ENCODE assay signal across 1 cellular context in the genomic region with DNA sequence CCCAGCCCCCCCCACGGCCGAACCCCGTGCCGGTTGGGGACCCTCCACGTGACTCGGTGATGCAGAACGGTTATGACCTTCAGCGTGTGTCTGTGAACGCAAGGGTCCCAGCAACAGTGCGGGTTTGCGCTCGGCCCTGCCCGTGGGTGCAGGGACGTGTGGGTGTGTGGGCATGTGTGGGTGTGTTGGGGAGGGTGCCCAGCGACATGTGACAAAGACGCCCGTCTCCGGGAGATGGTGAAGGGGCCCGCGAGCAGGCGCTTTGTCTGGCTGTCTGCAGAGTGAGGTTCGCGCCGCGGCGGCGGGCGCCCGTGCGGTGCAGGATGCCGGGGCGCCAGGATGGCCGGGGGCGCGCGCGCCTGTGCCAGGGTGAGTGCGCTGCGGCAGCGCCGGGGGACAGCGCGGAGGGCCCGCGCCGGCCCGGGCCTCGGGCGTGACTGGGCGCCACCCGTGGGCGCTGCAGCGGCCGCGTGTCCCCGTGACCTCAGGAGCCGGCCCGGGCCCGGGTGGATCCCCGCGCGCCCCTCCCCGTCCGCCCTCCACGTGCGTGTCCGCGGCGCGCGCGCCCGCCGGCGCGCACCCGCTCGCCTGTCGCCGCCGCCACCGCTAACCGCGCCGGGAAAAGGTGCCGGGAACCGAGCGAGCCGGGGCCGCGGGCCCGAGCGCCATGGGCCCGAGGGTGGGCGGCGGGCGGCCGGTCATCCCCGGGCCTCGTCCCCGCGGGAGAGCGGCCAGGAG.
A peak's percentile ranks its signal among the peaks of the same experiment; 100 is the strongest.
TF ChIP-seq lines count a peak whose summit lies in the region.

LRFN4 (plus strand) TSS at position 569 of the 738 bp plus-strand sequence. CDS start 681 bp downstream, outside the sequence.

TF ChIP-seq in HEK293, 187 proteins besides CTCF, POLR2A, EP300 and RAD21 (continued from another document):
- TF ChIP-seq, protein P1, sequence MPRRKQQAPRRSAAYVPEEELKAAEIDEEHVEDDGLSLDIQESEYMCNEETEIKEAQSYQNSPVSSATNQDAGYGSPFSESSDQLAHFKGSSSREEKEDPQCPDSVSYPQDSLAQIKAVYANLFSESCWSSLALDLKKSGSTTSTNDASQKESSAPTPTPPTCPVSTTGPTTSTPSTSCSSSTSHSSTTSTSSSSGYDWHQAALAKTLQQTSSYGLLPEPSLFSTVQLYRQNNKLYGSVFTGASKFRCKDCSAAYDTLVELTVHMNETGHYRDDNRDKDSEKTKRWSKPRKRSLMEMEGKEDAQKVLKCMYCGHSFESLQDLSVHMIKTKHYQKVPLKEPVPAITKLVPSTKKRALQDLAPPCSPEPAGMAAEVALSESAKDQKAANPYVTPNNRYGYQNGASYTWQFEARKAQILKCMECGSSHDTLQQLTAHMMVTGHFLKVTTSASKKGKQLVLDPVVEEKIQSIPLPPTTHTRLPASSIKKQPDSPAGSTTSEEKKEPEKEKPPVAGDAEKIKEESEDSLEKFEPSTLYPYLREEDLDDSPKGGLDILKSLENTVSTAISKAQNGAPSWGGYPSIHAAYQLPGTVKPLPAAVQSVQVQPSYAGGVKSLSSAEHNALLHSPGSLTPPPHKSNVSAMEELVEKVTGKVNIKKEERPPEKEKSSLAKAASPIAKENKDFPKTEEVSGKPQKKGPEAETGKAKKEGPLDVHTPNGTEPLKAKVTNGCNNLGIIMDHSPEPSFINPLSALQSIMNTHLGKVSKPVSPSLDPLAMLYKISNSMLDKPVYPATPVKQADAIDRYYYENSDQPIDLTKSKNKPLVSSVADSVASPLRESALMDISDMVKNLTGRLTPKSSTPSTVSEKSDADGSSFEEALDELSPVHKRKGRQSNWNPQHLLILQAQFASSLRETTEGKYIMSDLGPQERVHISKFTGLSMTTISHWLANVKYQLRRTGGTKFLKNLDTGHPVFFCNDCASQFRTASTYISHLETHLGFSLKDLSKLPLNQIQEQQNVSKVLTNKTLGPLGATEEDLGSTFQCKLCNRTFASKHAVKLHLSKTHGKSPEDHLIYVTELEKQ (tag by site-specific recombination; IDR thresholded peaks at IDR 0.05; ENCODE audit: borderline replicate concordance) = no peak
- TF ChIP-seq, protein P2, sequence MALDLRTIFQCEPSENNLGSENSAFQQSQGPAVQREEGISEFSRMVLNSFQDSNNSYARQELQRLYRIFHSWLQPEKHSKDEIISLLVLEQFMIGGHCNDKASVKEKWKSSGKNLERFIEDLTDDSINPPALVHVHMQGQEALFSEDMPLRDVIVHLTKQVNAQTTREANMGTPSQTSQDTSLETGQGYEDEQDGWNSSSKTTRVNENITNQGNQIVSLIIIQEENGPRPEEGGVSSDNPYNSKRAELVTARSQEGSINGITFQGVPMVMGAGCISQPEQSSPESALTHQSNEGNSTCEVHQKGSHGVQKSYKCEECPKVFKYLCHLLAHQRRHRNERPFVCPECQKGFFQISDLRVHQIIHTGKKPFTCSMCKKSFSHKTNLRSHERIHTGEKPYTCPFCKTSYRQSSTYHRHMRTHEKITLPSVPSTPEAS (tag by site-specific recombination; IDR thresholded peaks at IDR 0.05) = 0 out of 2 replicates have a peak, but pooled peaks have one; percentile 32
- TF ChIP-seq ZFHX2 (tag by site-specific recombination; conservative IDR thresholded peaks at IDR 0.05) = peak; percentile 99
